Comparison of ENCODE assay signal across 1 cellular context in the genomic region with DNA sequence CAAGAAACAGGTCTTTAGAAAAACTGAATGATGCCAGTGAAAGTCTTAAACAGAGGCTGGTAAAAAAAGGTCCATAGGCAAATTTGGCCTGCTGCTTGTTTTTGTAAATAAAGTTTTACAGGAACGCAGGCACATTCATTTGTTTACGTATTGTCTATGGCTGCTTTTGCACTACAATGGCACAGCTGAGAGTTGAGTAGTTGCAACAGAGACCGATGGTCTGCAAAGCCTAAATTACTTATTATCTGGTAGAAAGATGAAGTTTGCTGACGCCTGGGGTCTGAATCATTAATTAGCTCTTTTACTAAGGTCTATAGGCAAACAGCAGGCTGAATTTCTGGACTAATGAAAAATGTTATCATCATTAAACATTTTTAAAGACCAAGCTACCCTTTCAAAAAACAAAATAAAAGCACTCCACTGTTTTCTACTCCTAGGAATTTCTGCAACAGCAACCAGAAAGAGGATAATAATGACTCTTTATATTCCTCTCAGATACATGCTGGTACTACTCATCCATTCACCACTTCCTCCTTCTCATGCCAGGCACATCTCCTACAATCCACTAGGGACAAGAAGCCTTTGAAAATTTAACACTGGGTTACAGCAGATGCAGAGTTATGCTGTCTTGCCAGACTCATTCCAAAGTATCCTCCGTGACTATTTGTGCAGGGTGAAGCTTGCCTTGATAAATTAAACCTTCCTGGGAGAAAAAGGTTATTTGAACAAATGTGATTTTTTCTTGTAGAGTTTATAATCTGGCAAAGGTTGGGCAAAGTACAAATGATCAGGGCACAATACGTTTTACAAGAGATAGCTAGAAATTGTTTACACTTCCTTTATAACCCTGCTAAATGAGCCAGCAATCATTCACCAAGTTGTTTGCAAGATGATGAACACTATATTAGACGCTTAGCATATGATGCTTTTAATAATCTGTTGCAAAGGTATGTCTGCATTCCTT.
TF ChIP-seq lines count a peak whose summit lies in the region.

No MANE protein-coding gene starts in this region.

TF ChIP-seq in H1, 55 proteins besides CTCF, POLR2A, EP300 and RAD21:
- TF ChIP-seq CHD1 (IDR thresholded peaks at IDR 0.05; ENCODE audit: low read depth, low read length) = no peak
- no peak for TF ChIP-seq RNF2 (IDR thresholded peaks at IDR 0.05; ENCODE audit: borderline replicate concordance, low read depth, low read length, missing control alignments, poor library complexity, severe bottlenecking)
- TF ChIP-seq CEBPB (IDR thresholded peaks at IDR 0.05; ENCODE audit: low read depth, low read length) = peak; percentile 24; the same call in 1 of the 2 replicates
- TF ChIP-seq POU5F1 (IDR thresholded peaks at IDR 0.05; ENCODE audit: low read depth, low read length) = no peak
